1 cellular context compared by ENCODE assay signal in genomic region chr9:133597316-133597957, GRCh38.
A peak's percentile ranks its signal among the peaks of the same experiment; 100 is the strongest.
TF ChIP-seq lines count a peak whose summit lies in the region.

No MANE protein-coding gene starts in this region.

TF ChIP-seq in HEK293, 187 proteins besides CTCF, POLR2A, EP300 and RAD21 (continued from another document):
- TF ChIP-seq TRIM28 (IDR thresholded peaks at IDR 0.05; ENCODE audit: borderline replicate concordance, low read length), result peak; percentile 99; the same call in 1 of the 2 replicates
- TF ChIP-seq, protein P1, sequence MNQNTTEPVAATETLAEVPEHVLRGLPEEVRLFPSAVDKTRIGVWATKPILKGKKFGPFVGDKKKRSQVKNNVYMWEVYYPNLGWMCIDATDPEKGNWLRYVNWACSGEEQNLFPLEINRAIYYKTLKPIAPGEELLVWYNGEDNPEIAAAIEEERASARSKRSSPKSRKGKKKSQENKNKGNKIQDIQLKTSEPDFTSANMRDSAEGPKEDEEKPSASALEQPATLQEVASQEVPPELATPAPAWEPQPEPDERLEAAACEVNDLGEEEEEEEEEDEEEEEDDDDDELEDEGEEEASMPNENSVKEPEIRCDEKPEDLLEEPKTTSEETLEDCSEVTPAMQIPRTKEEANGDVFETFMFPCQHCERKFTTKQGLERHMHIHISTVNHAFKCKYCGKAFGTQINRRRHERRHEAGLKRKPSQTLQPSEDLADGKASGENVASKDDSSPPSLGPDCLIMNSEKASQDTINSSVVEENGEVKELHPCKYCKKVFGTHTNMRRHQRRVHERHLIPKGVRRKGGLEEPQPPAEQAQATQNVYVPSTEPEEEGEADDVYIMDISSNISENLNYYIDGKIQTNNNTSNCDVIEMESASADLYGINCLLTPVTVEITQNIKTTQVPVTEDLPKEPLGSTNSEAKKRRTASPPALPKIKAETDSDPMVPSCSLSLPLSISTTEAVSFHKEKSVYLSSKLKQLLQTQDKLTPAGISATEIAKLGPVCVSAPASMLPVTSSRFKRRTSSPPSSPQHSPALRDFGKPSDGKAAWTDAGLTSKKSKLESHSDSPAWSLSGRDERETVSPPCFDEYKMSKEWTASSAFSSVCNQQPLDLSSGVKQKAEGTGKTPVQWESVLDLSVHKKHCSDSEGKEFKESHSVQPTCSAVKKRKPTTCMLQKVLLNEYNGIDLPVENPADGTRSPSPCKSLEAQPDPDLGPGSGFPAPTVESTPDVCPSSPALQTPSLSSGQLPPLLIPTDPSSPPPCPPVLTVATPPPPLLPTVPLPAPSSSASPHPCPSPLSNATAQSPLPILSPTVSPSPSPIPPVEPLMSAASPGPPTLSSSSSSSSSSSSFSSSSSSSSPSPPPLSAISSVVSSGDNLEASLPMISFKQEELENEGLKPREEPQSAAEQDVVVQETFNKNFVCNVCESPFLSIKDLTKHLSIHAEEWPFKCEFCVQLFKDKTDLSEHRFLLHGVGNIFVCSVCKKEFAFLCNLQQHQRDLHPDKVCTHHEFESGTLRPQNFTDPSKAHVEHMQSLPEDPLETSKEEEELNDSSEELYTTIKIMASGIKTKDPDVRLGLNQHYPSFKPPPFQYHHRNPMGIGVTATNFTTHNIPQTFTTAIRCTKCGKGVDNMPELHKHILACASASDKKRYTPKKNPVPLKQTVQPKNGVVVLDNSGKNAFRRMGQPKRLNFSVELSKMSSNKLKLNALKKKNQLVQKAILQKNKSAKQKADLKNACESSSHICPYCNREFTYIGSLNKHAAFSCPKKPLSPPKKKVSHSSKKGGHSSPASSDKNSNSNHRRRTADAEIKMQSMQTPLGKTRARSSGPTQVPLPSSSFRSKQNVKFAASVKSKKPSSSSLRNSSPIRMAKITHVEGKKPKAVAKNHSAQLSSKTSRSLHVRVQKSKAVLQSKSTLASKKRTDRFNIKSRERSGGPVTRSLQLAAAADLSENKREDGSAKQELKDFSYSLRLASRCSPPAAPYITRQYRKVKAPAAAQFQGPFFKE (tag by site-specific recombination; IDR thresholded peaks at IDR 0.05; ENCODE audit: borderline replicate concordance), result no peak
- TF ChIP-seq ZNF580 (tag by site-specific recombination; IDR thresholded peaks at IDR 0.05), result 0 out of 2 replicates have a peak, but pooled peaks have one; percentile 42
- no peak for TF ChIP-seq MEIS1 (CRISPR knock-in tag; IDR thresholded peaks at IDR 0.05; ENCODE audit: borderline replicate concordance)
- TF ChIP-seq, protein P2, sequence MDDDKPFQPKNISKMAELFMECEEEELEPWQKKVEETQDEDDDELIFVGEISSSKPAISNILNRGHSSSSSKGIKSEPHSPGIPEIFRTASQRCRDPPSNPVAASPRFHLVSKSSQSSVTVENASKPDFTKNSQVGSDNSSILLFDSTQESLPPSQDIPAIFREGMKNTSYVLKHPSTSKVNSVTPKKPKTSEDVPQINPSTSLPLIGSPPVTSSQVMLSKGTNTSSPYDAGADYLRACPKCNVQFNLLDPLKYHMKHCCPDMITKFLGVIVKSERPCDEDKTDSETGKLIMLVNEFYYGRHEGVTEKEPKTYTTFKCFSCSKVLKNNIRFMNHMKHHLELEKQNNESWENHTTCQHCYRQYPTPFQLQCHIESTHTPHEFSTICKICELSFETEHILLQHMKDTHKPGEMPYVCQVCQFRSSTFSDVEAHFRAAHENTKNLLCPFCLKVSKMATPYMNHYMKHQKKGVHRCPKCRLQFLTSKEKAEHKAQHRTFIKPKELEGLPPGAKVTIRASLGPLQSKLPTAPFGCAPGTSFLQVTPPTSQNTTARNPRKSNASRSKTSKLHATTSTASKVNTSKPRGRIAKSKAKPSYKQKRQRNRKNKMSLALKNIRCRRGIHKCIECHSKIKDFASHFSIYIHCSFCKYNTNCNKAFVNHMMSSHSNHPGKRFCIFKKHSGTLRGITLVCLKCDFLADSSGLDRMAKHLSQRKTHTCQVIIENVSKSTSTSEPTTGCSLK (tag by site-specific recombination; IDR thresholded peaks at IDR 0.05), result 0 out of 2 replicates have a peak, but pooled peaks have one; percentile 68
- TF ChIP-seq ZNF26 (tag by site-specific recombination; IDR thresholded peaks at IDR 0.05), result peak; percentile 12; the same call in 1 of the 2 replicates
